8 cellular contexts compared by ENCODE assay signal in the genomic region with DNA sequence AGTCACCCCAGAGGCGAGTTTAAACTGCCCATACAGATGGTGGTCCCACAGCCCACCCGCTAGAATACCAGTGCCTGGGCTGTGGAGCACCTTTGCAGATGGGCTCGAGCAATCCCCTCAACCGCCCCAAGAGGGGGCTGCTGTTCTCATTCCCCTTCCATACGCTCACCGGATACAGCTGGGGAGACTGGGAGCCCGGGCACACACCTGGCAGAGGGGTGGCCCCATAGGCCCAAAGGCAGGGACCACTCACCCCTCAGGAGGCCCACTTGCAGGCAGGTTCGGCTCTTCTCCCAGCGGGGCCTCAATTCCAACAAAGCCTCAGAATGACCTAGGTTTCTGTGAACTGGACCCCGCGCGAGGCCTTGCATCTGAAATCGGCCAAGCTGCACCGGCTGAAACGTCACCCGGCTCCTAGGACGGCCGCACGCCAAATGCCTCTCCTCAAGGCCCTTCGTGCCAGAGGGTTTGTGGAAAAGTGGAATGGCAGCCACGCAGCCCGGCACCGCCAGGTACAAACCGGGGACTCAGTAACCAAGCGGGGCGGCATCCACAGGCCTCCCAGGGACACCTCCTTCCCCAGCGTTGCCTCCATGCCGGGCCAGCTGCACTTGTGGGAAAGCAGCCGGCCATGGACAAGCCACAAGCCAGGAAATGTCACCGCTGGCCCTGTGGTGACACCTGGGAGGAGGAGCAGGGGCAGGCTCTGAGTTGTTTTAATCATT. TPM values are rescaled to one million over a fixed set of nuclear protein-coding genes. Genes with fewer than 3 reads are reported as not detected.
A peak's percentile ranks its signal among the peaks of the same experiment; 100 is the strongest.
DNase-seq lines count a peak whose midpoint lies in the region; ATAC-seq and TF ChIP-seq lines count a peak whose summit lies in the region.

No MANE protein-coding gene starts in this region.

- H3K9me3 ChIP-seq in HAP-1 (no peaks in the 10 kb centered on the region), suprapubic skin (no peaks in the 10 kb centered on the region)

- intact Hi-C loops in left cardiac atrium (cut with DNase I), result no loop called here

- CTCF ChIA-PET in activated CD8-positive, alpha-beta T cell treated with anti-CD3 and anti-CD28 coated beads, Interleukin-2, amount 10 ng/mL, durations not matched to agents 7 days and 5 days (lab: Charles Lee), result interaction anchor here (0.9 to 1.8 kb wide), 5 partner anchors 10 to 43 kb away, joined by 3 to 6 read pairs (median 3); no protein-coding TSS in a partner anchor

- peak; percentile 22 to 54 for TF ChIP-seq CTCF in suprapubic skin (IDR thresholded peaks at IDR 0.05)

- H3K27me3 ChIP-seq in HAP-1 (ENCODE audit: low read depth) (no peaks in the 10 kb centered on the region), suprapubic skin (no peaks in the 10 kb centered on the region)

- no peaks in the 10 kb centered on the region for H3K27me3 Mint-ChIP-seq in activated CD8-positive, alpha-beta T cell treated with anti-CD3 and anti-CD28 coated beads, Interleukin-2, amount 10 ng/mL, durations not matched to agents 7 days and 5 days (ENCODE audit: low read depth)

- POLR2A ChIA-PET in activated CD8-positive, alpha-beta T cell treated with anti-CD3 and anti-CD28 coated beads, Interleukin-2, amount 10 ng/mL, durations not matched to agents 7 days and 5 days (lab: Charles Lee), result no interaction called here

- H3K36me3 Mint-ChIP-seq in activated CD8-positive, alpha-beta T cell treated with anti-CD3 and anti-CD28 coated beads, Interleukin-2, amount 10 ng/mL, durations not matched to agents 7 days and 5 days (ENCODE audit: low read depth), result peaks cover 52% of the 10 kb centered on the region

- no peak overlapping the region for H3K4me3 ChIP-seq in HAP-1
- no peak overlapping the region for H3K4me3 ChIP-seq in suprapubic skin

- TF ChIP-seq EP300 in suprapubic skin (IDR thresholded peaks at IDR 0.05), result no peak

- H3K27ac Mint-ChIP-seq in activated CD8-positive, alpha-beta T cell treated with anti-CD3 and anti-CD28 coated beads, Interleukin-2, amount 10 ng/mL, durations not matched to agents 7 days and 5 days, result peak overlapping the region; percentile 49

- no peak for TF ChIP-seq POLR2A in suprapubic skin (IDR thresholded peaks at IDR 0.05)

- H3K27ac ChIP-seq in suprapubic skin, result no peak overlapping the region

- H3K4me1 Mint-ChIP-seq in activated CD8-positive, alpha-beta T cell treated with anti-CD3 and anti-CD28 coated beads, Interleukin-2, amount 10 ng/mL, durations not matched to agents 7 days and 5 days (ENCODE audit: low read depth), result peaks cover 19% of the 10 kb centered on the region

- in situ Hi-C loops in HAP-1 (cut with MboI; ENCODE audit: low sequenced_read_pairs), result no loop called here

- peaks cover 41% of the 10 kb centered on the region for H3K36me3 ChIP-seq in HAP-1 (replicated peaks)
- H3K36me3 ChIP-seq in suprapubic skin, result peaks cover 46% of the 10 kb centered on the region

- no peak overlapping the region for H3K4me3 Mint-ChIP-seq in activated CD8-positive, alpha-beta T cell treated with anti-CD3 and anti-CD28 coated beads, Interleukin-2, amount 10 ng/mL, durations not matched to agents 7 days and 5 days

- peak; percentile 46 for DNase-seq in AG08395 (ENCODE audit: low spot score)
- peak; percentile 13 to 72 for DNase-seq in HAP-1 (ENCODE audit: low spot score in 2 of 2)
- DNase-seq in activated CD8-positive, alpha-beta T cell treated with anti-CD3 and anti-CD28 coated beads, Interleukin-2, amount 10 ng/mL, durations not matched to agents 7 days and 5 days, result peak; percentile 48
- DNase-seq in left cardiac atrium, result no peak
- DNase-seq in suprapubic skin (ENCODE audit: low spot score in 2 of 2), result no peak
- no peak for DNase-seq in medulla oblongata (ENCODE audit: extremely low spot score)
- no peak for DNase-seq in HT-29 (ENCODE audit: low spot score)

- no peaks in the 10 kb centered on the region for H3K9me3 Mint-ChIP-seq in activated CD8-positive, alpha-beta T cell treated with anti-CD3 and anti-CD28 coated beads, Interleukin-2, amount 10 ng/mL, durations not matched to agents 7 days and 5 days (ENCODE audit: insufficient read depth)

- WGBS in suprapubic skin, result 94% methylated on average over 6 of the region's 30 CpGs

- peak; percentile 70 for ATAC-seq in activated CD8-positive, alpha-beta T cell treated with anti-CD3 and anti-CD28 coated beads, Interleukin-2, amount 10 ng/mL, durations not matched to agents 7 days and 5 days
- ATAC-seq in left cardiac atrium (peak; percentile 46 to 67), HG02610 (IDR thresholded peaks at IDR 0.05; ENCODE audit: unreplicated experiment) (no peak)

- H3K4me1 ChIP-seq in HAP-1 (no peaks in the 10 kb centered on the region), suprapubic skin (peaks cover 4% of the 10 kb centered on the region)

RNA-seq across cellular contexts. Expression of gene MLLT1, which starts 18.7 kb away (rescaled TPM):
- total RNA-seq in activated CD8-positive, alpha-beta T cell treated with anti-CD3 and anti-CD28 coated beads, Interleukin-2, amount 10 ng/mL, durations not matched to agents 7 days and 5 days, result 10 to 100 TPM; 37.3 to 48.7 TPM
- total RNA-seq in left cardiac atrium (10 to 100 TPM; 40.1 to 51.4 TPM), suprapubic skin (10 to 100 TPM; 16.0 to 29.0 (median 22.7) TPM)
- total RNA-seq in HT-29 (2014; rRNA removed; shearing (Covaris generic)), result 22.5 and 27.4 TPM in 2 replicates

Comparison
In these comparisons a context has a peak if more than half of its experiments do, and no peak if none do; other contexts are left out.
1. DNase-seq: peak in AG08395 (single experiment), HAP-1 (2 of 2) and activated CD8-positive, alpha-beta T cell treated with anti-CD3 and anti-CD28 coated beads, Interleukin-2, amount 10 ng/mL, durations not matched to agents 7 days and 5 days (single experiment); none in left cardiac atrium (single experiment), suprapubic skin (0 of 2), medulla oblongata (single experiment) and HT-29 (single experiment).